Comparison of ENCODE assay signal across 1 cellular context in the genomic region with DNA sequence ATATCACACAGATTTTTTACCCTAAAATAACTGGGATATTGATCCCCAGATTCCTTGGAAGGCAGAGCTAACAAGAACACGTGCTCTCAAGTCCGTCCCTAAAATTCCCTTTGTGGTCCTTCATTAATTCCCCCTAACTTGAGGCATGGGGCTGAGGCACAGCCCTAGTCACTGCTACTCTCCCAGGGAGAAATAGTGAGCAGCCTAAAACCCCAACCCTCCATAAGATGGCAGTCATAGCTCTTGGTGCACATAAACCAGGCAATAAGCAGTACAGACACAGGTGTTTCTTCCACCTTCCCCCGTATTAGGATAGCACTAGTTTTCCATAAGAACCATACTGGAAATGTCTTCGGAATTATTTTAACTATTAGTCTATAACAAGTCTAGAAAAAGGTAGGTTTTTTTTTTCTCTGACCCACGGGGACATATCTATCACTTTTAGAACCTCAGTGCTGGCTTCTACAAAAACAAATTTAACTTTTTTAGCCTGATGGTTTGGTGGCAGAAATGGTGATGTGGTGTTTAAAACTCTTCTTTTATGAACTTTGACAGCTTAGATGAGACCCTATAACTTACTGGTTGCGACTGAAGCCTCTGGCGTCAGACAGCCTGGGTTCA.
TF ChIP-seq lines count a peak whose summit lies in the region.

No MANE protein-coding gene starts in this region.

TF ChIP-seq in SK-N-SH treated with all-trans-retinoic acid at 6 μM for 48 hours, 23 proteins besides CTCF, POLR2A, EP300 and RAD21 (continued from another document):
- TF ChIP-seq SNAI2 (CRISPR knock-in tag; IDR thresholded peaks at IDR 0.05) (no peak), ZFP3 (CRISPR knock-in tag; IDR thresholded peaks at IDR 0.05) (no peak), ZNF70 (CRISPR knock-in tag; IDR thresholded peaks at IDR 0.05) (no peak), ZC3H10 (CRISPR knock-in tag; IDR thresholded peaks at IDR 0.05) (no peak), TOX (CRISPR knock-in tag; IDR thresholded peaks at IDR 0.05; ENCODE audit: borderline replicate concordance) (no peak), CSDC2 (CRISPR knock-in tag; IDR thresholded peaks at IDR 0.05) (no peak), ARNTL (CRISPR knock-in tag; IDR thresholded peaks at IDR 0.05; ENCODE audit: borderline replicate concordance, low read depth) (no peak), TCF4 (CRISPR knock-in tag; IDR thresholded peaks at IDR 0.05; ENCODE audit: borderline replicate concordance) (no peak)
